1 cellular context compared by ENCODE assay signal in genomic region chr12:57692500-57692899, GRCh38.
TF ChIP-seq lines count a peak whose summit lies in the region.

No MANE protein-coding gene starts in this region.

TF ChIP-seq in HepG2, 621 proteins besides CTCF, POLR2A, EP300 and RAD21:
- TF ChIP-seq ETV5 (CRISPR knock-in tag; IDR thresholded peaks at IDR 0.05; ENCODE audit: borderline replicate concordance) (peak; percentile 42; the same call in 1 of the 2 replicates), MZF1 (CRISPR knock-in tag; IDR thresholded peaks at IDR 0.05; ENCODE audit: borderline replicate concordance) (no peak), BRD4 (CRISPR knock-in tag; IDR thresholded peaks at IDR 0.05) (no peak), GFI1 (CRISPR knock-in tag; IDR thresholded peaks at IDR 0.05; ENCODE audit: borderline replicate concordance) (peak; percentile 59; the same call in 1 of the 2 replicates), TGIF2 (CRISPR knock-in tag; IDR thresholded peaks at IDR 0.05) (no peak), TEAD3 (CRISPR knock-in tag; optimal IDR thresholded peaks at IDR 0.05; ENCODE audit: borderline replicate concordance) (peak; percentile 59), ZNF121 (CRISPR knock-in tag; IDR thresholded peaks at IDR 0.05) (peak; percentile 60), FOXM1 (CRISPR knock-in tag; IDR thresholded peaks at IDR 0.05) (no peak), GABPB1 (CRISPR knock-in tag; IDR thresholded peaks at IDR 0.05) (0 out of 2 replicates have a peak, but pooled peaks have one; percentile 25)
- TF ChIP-seq, protein P1, sequence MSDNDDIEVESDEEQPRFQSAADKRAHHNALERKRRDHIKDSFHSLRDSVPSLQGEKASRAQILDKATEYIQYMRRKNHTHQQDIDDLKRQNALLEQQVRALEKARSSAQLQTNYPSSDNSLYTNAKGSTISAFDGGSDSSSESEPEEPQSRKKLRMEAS (IDR thresholded peaks at IDR 0.05): no peak
